8 cellular contexts compared by ENCODE assay signal in genomic region chr4:56388311-56388710, GRCh38. TPM values are rescaled to one million over a fixed set of nuclear protein-coding genes. Genes with fewer than 3 reads are reported as not detected.
A peak's percentile ranks its signal among the peaks of the same experiment; 100 is the strongest.
DNase-seq lines count a peak whose midpoint lies in the region; ATAC-seq and TF ChIP-seq lines count a peak whose summit lies in the region.

No MANE protein-coding gene starts in this region.

- H3K27me3 ChIP-seq in HUES64 (ENCODE audit: insufficient read depth, low read length) (no peaks in the 10 kb centered on the region), mononuclear cell (ENCODE audit: insufficient read depth, low read length) (no peaks in the 10 kb centered on the region)

- TF ChIP-seq CTCF in AG09309 (IDR thresholded peaks at IDR 0.05; ENCODE audit: control insufficient read depth, insufficient read depth, low read depth, low read length, missing control alignments): no peak
- no peak for TF ChIP-seq CTCF in astrocyte of the spinal cord (IDR thresholded peaks at IDR 0.05; ENCODE audit: low read depth, low read length)

- DNase-seq in AG09309 (ENCODE audit: low read depth) (no peak), astrocyte of the spinal cord (ENCODE audit: low read depth, low spot score) (no peak), NCI-H1048 (lab: John Stamatoyannopoulos, UW) (no peak)
- DNase-seq in activated CD8-positive, alpha-beta memory T cell treated with anti-CD3 and anti-CD28 coated beads, Interleukin-2, amount 50 U/mL, for 4 hours: no peak

- in situ Hi-C loops in astrocyte of the spinal cord (cut with HindIII; ENCODE audit: low sequenced_read_pairs): no loop called here

- H3K4me3 ChIP-seq in AG09309 (ENCODE audit: control insufficient read depth, low read depth, low read length): peak overlapping the region; percentile 87
- H3K4me3 ChIP-seq in HUES64 (ENCODE audit: low read length): peak overlapping the region; percentile 74
- H3K4me3 ChIP-seq in astrocyte of the spinal cord (ENCODE audit: low read depth, low read length): peak overlapping the region; percentile 93
- peak overlapping the region; percentile 83 for H3K4me3 ChIP-seq in mononuclear cell (ENCODE audit: low read length)

- 0 out of 2 replicates have a peak, but pooled peaks cover 3% of the 10 kb centered on the region for H3K4me1 ChIP-seq in HUES64 (ENCODE audit: insufficient read depth, low read length)
- H3K4me1 ChIP-seq in mononuclear cell (ENCODE audit: insufficient read depth, low read length): peaks cover 22% of the 10 kb centered on the region

- H3K9ac ChIP-seq in HUES64 (ENCODE audit: low read depth, low read length): peak overlapping the region; percentile 85; the same call in 1 of the 2 replicates

- H3K9me3 ChIP-seq in HUES64 (ENCODE audit: insufficient read depth, low read depth, low read length): no peaks in the 10 kb centered on the region
- no peaks in the 10 kb centered on the region for H3K9me3 ChIP-seq in mononuclear cell (ENCODE audit: low read depth, low read length)

- WGBS in HUES64: 37% methylated on average over 6 of the region's 6 CpGs

- ATAC-seq in HG03469 (IDR thresholded peaks at IDR 0.05; ENCODE audit: unreplicated experiment) (no peak), HG02885 (IDR thresholded peaks at IDR 0.05; ENCODE audit: poor library complexity, unreplicated experiment) (no peak)

- peaks cover 20% of the 10 kb centered on the region for H3K36me3 ChIP-seq in HUES64 (ENCODE audit: insufficient read depth, low read length)

- no peak overlapping the region for H3K27ac ChIP-seq in HUES64 (ENCODE audit: low read depth, low read length)

RNA-seq across cellular contexts. Expression of gene AASDH, which starts 1.0 kb away (rescaled TPM):
- 8.9 TPM for polyA plus RNA-seq in HUES64 (2013, experiment 1 of 2)
- 11.2 TPM for polyA plus RNA-seq in HUES64 (2013, experiment 2 of 2)
- 16.3 TPM for total RNA-seq in mononuclear cell

RNA-seq across cellular contexts. Expression of gene PPAT, which starts 47.1 kb away (rescaled TPM):
- 54.8 TPM for polyA plus RNA-seq in HUES64 (2013, experiment 1 of 2)
- 54.0 TPM for polyA plus RNA-seq in HUES64 (2013, experiment 2 of 2)
- 5.4 TPM for total RNA-seq in mononuclear cell

RNA-seq across cellular contexts. Expression of gene PAICS, which starts 47.7 kb away (rescaled TPM):
- 328 TPM for polyA plus RNA-seq in HUES64 (2013, experiment 1 of 2)
- 347 TPM for polyA plus RNA-seq in HUES64 (2013, experiment 2 of 2)
- total RNA-seq in mononuclear cell: 8.0 TPM
